14 cellular contexts compared by ENCODE assay signal in the genomic region with DNA sequence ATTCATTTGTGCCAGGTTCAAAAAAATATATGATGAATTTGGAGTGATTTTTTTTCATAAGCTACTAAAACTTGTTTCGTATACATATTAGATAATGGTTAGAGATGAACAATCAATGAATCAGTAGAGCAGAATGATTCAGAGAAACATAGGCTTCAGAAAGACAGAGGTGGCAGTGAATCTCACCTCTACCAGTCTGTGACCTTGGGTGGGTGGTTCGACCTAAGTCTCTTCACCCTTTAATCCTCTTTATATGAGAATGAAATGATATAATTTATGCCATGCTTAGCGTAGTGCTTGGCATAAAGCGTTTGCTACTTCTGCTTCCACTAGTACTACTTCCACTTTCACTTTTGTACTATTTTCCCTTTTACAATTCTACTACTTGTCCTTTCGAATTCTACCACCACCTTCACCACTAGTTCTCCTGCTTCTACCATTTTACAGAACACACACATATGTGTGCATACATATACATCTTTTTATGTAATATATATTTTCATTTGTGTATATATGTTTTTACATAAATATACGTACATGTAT. TPM values are rescaled to one million over a fixed set of nuclear protein-coding genes. Genes with fewer than 3 reads are reported as not detected.
DNase-seq lines count a peak whose midpoint lies in the region; ATAC-seq, FAIRE-seq and TF ChIP-seq lines count a peak whose summit lies in the region.
"Had no signal": no experiment of that assay in that cellular context is flagged by ENCODE, and none has a peak within 500 bp of the region (broad histone marks: within the 10 kb centered on the region; RNA-seq: fewer than 3 reads in every experiment).

No MANE protein-coding gene starts in this region.

- H3K27ac ChIP-seq in small intestine (ENCODE audit: low read depth in 1 of 2, low read length in 1 of 2), result no peak overlapping the region
- no peak overlapping the region for H3K27ac ChIP-seq in left lung
- H3K27ac ChIP-seq: adrenal gland had no signal

- no peak overlapping the region for H3K27ac Mint-ChIP-seq in activated CD4-positive, alpha-beta T cell treated with anti-CD3 and anti-CD28 coated beads for 36 hours

- FAIRE-seq in small intestine (lab: Jason Lieb, UNC), result no peak

- no peak for TF ChIP-seq CTCF in left lung (IDR thresholded peaks at IDR 0.05)

- peaks cover 2% of the 10 kb centered on the region for H3K9me3 Mint-ChIP-seq in activated CD4-positive, alpha-beta T cell treated with anti-CD3 and anti-CD28 coated beads for 36 hours (ENCODE audit: low read depth)

- H3K4me3 ChIP-seq in small intestine (ENCODE audit: low read depth in 1 of 2, low read length in 2 of 2), result peak overlapping the region in 1 of 2 donors; percentile 23
- no peak overlapping the region for H3K4me3 ChIP-seq in left lung

- no peaks in the 10 kb centered on the region for H3K36me3 Mint-ChIP-seq in activated CD4-positive, alpha-beta T cell treated with anti-CD3 and anti-CD28 coated beads for 36 hours (ENCODE audit: low read depth)

- POLR2A ChIA-PET in activated CD4-positive, alpha-beta T cell treated with anti-CD3 and anti-CD28 coated beads for 36 hours (lab: Charles Lee), result no interaction called here

- CTCF ChIA-PET in activated CD4-positive, alpha-beta T cell treated with anti-CD3 and anti-CD28 coated beads for 36 hours (lab: Charles Lee), result interaction anchor here (1.1 kb wide), 1 partner anchor 9 kb away, joined by 3 read pairs; no protein-coding TSS in a partner anchor

- H3K27me3 ChIP-seq in small intestine (ENCODE audit: control insufficient read depth in 2 of 2, insufficient read depth in 2 of 2, low read length in 2 of 2), result no peaks in the 10 kb centered on the region
- no peaks in the 10 kb centered on the region for H3K27me3 ChIP-seq in left lung
- H3K27me3 ChIP-seq: adrenal gland had no signal

- H3K9me3 ChIP-seq in small intestine (ENCODE audit: control insufficient read depth, low read depth) (no peaks in the 10 kb centered on the region), left lung (no peaks in the 10 kb centered on the region)
- H3K9me3 ChIP-seq: adrenal gland had no signal

- intact Hi-C loops in activated CD4-positive, alpha-beta T cell treated with anti-CD3 and anti-CD28 coated beads for 36 hours (cut with DNase I, micrococcal nuclease), result no loop called here
- intact Hi-C loops in left lung (cut with DNase I), result no loop called here

- H3K36me3 ChIP-seq in small intestine (ENCODE audit: control insufficient read depth in 2 of 2, insufficient read depth in 2 of 2, low read length in 2 of 2), result no peaks in the 10 kb centered on the region
- H3K36me3 ChIP-seq in left lung, result no peaks in the 10 kb centered on the region
- H3K36me3 ChIP-seq: adrenal gland had no signal

- no peak overlapping the region for H3K4me3 Mint-ChIP-seq in activated CD4-positive, alpha-beta T cell treated with anti-CD3 and anti-CD28 coated beads for 36 hours

- no peaks in the 10 kb centered on the region for H3K27me3 Mint-ChIP-seq in activated CD4-positive, alpha-beta T cell treated with anti-CD3 and anti-CD28 coated beads for 36 hours

- ATAC-seq in activated CD4-positive, alpha-beta T cell treated with anti-CD3 and anti-CD28 coated beads for 36 hours, result peak; percentile 72
- ATAC-seq in HG02852 (IDR thresholded peaks at IDR 0.05; ENCODE audit: unreplicated experiment) (peak; percentile 55), left lung (no peak)

- H3K4me1 ChIP-seq in small intestine (ENCODE audit: control insufficient read depth in 2 of 2, insufficient read depth in 1 of 2, low read depth in 1 of 2, low read length in 1 of 2), result no peaks in the 10 kb centered on the region
- H3K4me1 ChIP-seq in left lung, result no peaks in the 10 kb centered on the region
- H3K4me1 ChIP-seq: adrenal gland had no signal

- 27 to 52% (median 38%) methylated on average over 6 of the region's 6 CpGs for WGBS in small intestine, 3 donors

- peaks cover 13% of the 10 kb centered on the region for H3K4me1 Mint-ChIP-seq in activated CD4-positive, alpha-beta T cell treated with anti-CD3 and anti-CD28 coated beads for 36 hours

- peak; percentile 18 for DNase-seq in activated CD4-positive, alpha-beta T cell treated with anti-CD3 and anti-CD28 coated beads for 36 hours
- DNase-seq in activated CD4-positive, alpha-beta T cell treated with anti-CD3 and anti-CD28 coated beads, Interleukin-2, amount 50 U/mL, for 48 hours, result no peak
- DNase-seq in RPMI7951 (ENCODE audit: low read depth) (peak; percentile 24), small intestine (peak; percentile 42), left lung (no peak), glomerular visceral epithelial cell (ENCODE audit: extremely low spot score) (no peak), NCI-H187 treated with DMSO at 0.1 percent for 48 hours (lab: John Stamatoyannopoulos, UW) (no peak)
- DNase-seq: adrenal gland; NCI-H1105; stimulated activated CD4-positive, alpha-beta T cell treated with anti-CD3 and anti-CD28 coated beads, Interleukin-15, amount 100 ng/mL, for 24 hours had no signal

RNA-seq across cellular contexts. Expression of gene FYB2, which starts 45.1 kb away (rescaled TPM):
- total RNA-seq in activated CD4-positive, alpha-beta T cell treated with anti-CD3 and anti-CD28 coated beads for 36 hours, result not detected
- not detected in 2 replicates for total RNA-seq in RPMI7951 (2014; rRNA removed; shearing (Covaris generic))
- polyA plus RNA-seq in small intestine, result 1 to 10 TPM in 2 of 3 donors, not detected in 1; 1.1 to 1.2 TPM
- 1 to 10 TPM in 1 of 2 donors, under 1 TPM in 1; 0.87 to 1.2 TPM for total RNA-seq in left lung
- total RNA-seq: adrenal gland; mesenteric fat pad; T-helper 1 cell treated with Interleukin-12 subunit alpha and Interleukin-12 subunit beta and Interleukin-4 antibody, amounts not matched to agents 30 ng/mL and 1 ng/mL, for 36 hours had no signal
- polyA plus RNA-seq: adrenal gland, AG04450 had no signal

Comparison
In these comparisons a context has a peak if more than half of its experiments do, and no peak if none do; other contexts are left out.
1. DNase-seq: peak in activated CD4-positive, alpha-beta T cell treated with anti-CD3 and anti-CD28 coated beads for 36 hours (single experiment), RPMI7951 (single experiment) and small intestine (single experiment); none in activated CD4-positive, alpha-beta T cell treated with anti-CD3 and anti-CD28 coated beads, Interleukin-2, amount 50 U/mL, for 48 hours (0 of 2), left lung (0 of 2), glomerular visceral epithelial cell (single experiment) and NCI-H187 treated with DMSO at 0.1 percent for 48 hours (single experiment).